ENCODE assay signal across 1 cellular context in the genomic region with DNA sequence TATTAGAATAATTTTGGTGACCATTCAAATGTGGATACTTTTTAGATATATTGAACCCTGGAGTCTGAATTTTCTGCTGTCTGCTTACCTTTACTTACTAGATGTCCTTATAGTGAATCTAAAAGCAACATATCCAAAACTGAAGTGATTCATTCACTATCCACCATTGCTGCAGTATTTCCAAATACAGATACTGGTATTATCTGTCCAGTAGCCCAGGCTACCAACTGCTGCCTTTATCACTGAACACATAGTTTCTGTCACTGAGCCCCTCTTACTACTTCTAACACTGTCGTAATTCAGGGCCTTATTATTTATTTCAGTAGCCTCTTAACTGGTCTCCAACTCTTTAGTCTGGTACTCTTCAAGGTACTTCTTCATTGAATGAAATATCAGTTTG.
TF ChIP-seq lines count a peak whose summit lies in the region.

No MANE protein-coding gene starts in this region.

TF ChIP-seq in HCT116, 20 proteins besides CTCF, POLR2A, EP300 and RAD21:
- TF ChIP-seq YY1 (IDR thresholded peaks at IDR 0.05; ENCODE audit: extremely low read depth, insufficient replicate concordance, low read depth, low read length) (no peak), JUND (IDR thresholded peaks at IDR 0.05) (no peak), EGR1 (IDR thresholded peaks at IDR 0.05; ENCODE audit: low read depth) (no peak), EZH2phosphoT487 (IDR thresholded peaks at IDR 0.05; ENCODE audit: borderline replicate concordance) (no peak), SIN3A (IDR thresholded peaks at IDR 0.05; ENCODE audit: low read depth) (no peak), EZH2 (IDR thresholded peaks at IDR 0.05) (no peak), ELF1 (IDR thresholded peaks at IDR 0.05; ENCODE audit: borderline replicate concordance, low read depth) (no peak), FOSL1 (IDR thresholded peaks at IDR 0.05; ENCODE audit: low read depth) (no peak), TCF7L2 (IDR thresholded peaks at IDR 0.05; ENCODE audit: borderline replicate concordance, extremely low read depth, insufficient read depth, insufficient read length) (no peak)
